In genomic region chr20:2005831-2006426, GRCh38 we compare ENCODE assay signal across 1 cellular context.
TF ChIP-seq lines count a peak whose summit lies in the region.

No MANE protein-coding gene starts in this region.

TF ChIP-seq in HepG2, 621 proteins besides CTCF, POLR2A, EP300 and RAD21 (continued from another document and continues in another):
- TF ChIP-seq ATF3 (CRISPR knock-in tag; IDR thresholded peaks at IDR 0.05) (peak; percentile 88), TOE1 (CRISPR knock-in tag; IDR thresholded peaks at IDR 0.05) (peak; percentile 91), CERS6 (CRISPR knock-in tag; IDR thresholded peaks at IDR 0.05) (0 out of 2 replicates have a peak, but pooled peaks have one; percentile 66), JUN (CRISPR knock-in tag; IDR thresholded peaks at IDR 0.05) (0 out of 2 replicates have a peak, but pooled peaks have one; percentile 23), ZNF670 (CRISPR knock-in tag; IDR thresholded peaks at IDR 0.05; ENCODE audit: borderline replicate concordance) (peak; percentile 91), MNT (IDR thresholded peaks at IDR 0.05) (no peak), KAT8 (CRISPR knock-in tag; IDR thresholded peaks at IDR 0.05) (peak; percentile 88), ZNF17 (CRISPR knock-in tag; IDR thresholded peaks at IDR 0.05) (no peak), SNAPC2 (CRISPR knock-in tag; IDR thresholded peaks at IDR 0.05) (peak; percentile 97), PTBP1 (IDR thresholded peaks at IDR 0.05; ENCODE audit: low read depth, low read length, poor library complexity, severe bottlenecking) (no peak), SOX13 (IDR thresholded peaks at IDR 0.05) (no peak), SOX13 (CRISPR knock-in tag; conservative IDR thresholded peaks at IDR 0.05 in 1 of 2, IDR thresholded peaks at IDR 0.05 in 1 of 2) (peak in 1 of 2 experiments; percentile 87; a peak in 2 of 4 replicates), CREB1 (IDR thresholded peaks at IDR 0.05) (no peak), CREB1 (CRISPR knock-in tag; IDR thresholded peaks at IDR 0.05) (no peak), SIX4 (CRISPR knock-in tag; IDR thresholded peaks at IDR 0.05) (peak; percentile 95), CBX5 (CRISPR knock-in tag; IDR thresholded peaks at IDR 0.05; ENCODE audit: borderline replicate concordance) (peak; percentile 94), KLF6 (CRISPR knock-in tag; IDR thresholded peaks at IDR 0.05) (peak; percentile 100), ZNF564 (CRISPR knock-in tag; IDR thresholded peaks at IDR 0.05) (peak; percentile 91), XBP1 (CRISPR knock-in tag; IDR thresholded peaks at IDR 0.05) (peak; percentile 98), ZNF264 (CRISPR knock-in tag; IDR thresholded peaks at IDR 0.05) (peak; percentile 96), IRF2 (CRISPR knock-in tag; IDR thresholded peaks at IDR 0.05) (peak; percentile 95), POGZ (CRISPR knock-in tag; IDR thresholded peaks at IDR 0.05) (peak; percentile 52; the same call in 1 of the 2 replicates), ZNF350 (CRISPR knock-in tag; IDR thresholded peaks at IDR 0.05; ENCODE audit: borderline replicate concordance, low read depth) (peak; percentile 87), THAP7 (CRISPR knock-in tag; IDR thresholded peaks at IDR 0.05) (peak; percentile 90), HOXA3 (CRISPR knock-in tag; IDR thresholded peaks at IDR 0.05) (peak; percentile 85; the same call in 1 of the 2 replicates), ZNF746 (CRISPR knock-in tag; IDR thresholded peaks at IDR 0.05) (peak; percentile 85; the same call in 1 of the 2 replicates), CEBPB (IDR thresholded peaks at IDR 0.05; ENCODE audit: borderline replicate concordance, low read depth, low read length) (no peak), NONO (IDR thresholded peaks at IDR 0.05) (no peak), NONO (CRISPR knock-in tag; conservative IDR thresholded peaks at IDR 0.05) (peak; percentile 51; the same call in 1 of the 2 replicates), ATRX (CRISPR knock-in tag; IDR thresholded peaks at IDR 0.05; ENCODE audit: borderline replicate concordance) (no peak), TAF15 (IDR thresholded peaks at IDR 0.05; ENCODE audit: low read depth, low read length, poor library complexity, severe bottlenecking) (no peak), ZNF263 (CRISPR knock-in tag; IDR thresholded peaks at IDR 0.05) (peak; percentile 87), ZNF260 (CRISPR knock-in tag; IDR thresholded peaks at IDR 0.05; ENCODE audit: borderline replicate concordance, low read depth) (no peak), KDM6A (CRISPR knock-in tag; IDR thresholded peaks at IDR 0.05; ENCODE audit: low read depth) (0 out of 2 replicates have a peak, but pooled peaks have one; percentile 52), RFXANK (CRISPR knock-in tag; IDR thresholded peaks at IDR 0.05) (peak; percentile 95), TRIM24 (CRISPR knock-in tag; IDR thresholded peaks at IDR 0.05) (no peak), TCF7 (IDR thresholded peaks at IDR 0.05; ENCODE audit: low read depth) (no peak), ZNF75D (CRISPR knock-in tag; IDR thresholded peaks at IDR 0.05; ENCODE audit: borderline replicate concordance) (peak; percentile 95), RARG (CRISPR knock-in tag; IDR thresholded peaks at IDR 0.05; ENCODE audit: low read depth) (peak; percentile 97), TMF1 (CRISPR knock-in tag; IDR thresholded peaks at IDR 0.05; ENCODE audit: low read depth) (peak; percentile 99), TGIF2 (CRISPR knock-in tag; IDR thresholded peaks at IDR 0.05) (peak; percentile 100), MTA1 (CRISPR knock-in tag; IDR thresholded peaks at IDR 0.05; ENCODE audit: borderline replicate concordance) (no peak), TBX2 (CRISPR knock-in tag; IDR thresholded peaks at IDR 0.05; ENCODE audit: borderline replicate concordance) (peak; percentile 90), ESRRA (CRISPR knock-in tag; IDR thresholded peaks at IDR 0.05; ENCODE audit: low read depth) (peak; percentile 85), PCBP2 (optimal IDR thresholded peaks at IDR 0.05; ENCODE audit: low read depth, low read length, poor library complexity, severe bottlenecking) (no peak), ZHX1 (CRISPR knock-in tag; IDR thresholded peaks at IDR 0.05; ENCODE audit: low read depth) (peak; percentile 93), PHF5A (CRISPR knock-in tag; IDR thresholded peaks at IDR 0.05; ENCODE audit: low read depth, unreplicated experiment) (no peak)
- TF ChIP-seq, protein P1, sequence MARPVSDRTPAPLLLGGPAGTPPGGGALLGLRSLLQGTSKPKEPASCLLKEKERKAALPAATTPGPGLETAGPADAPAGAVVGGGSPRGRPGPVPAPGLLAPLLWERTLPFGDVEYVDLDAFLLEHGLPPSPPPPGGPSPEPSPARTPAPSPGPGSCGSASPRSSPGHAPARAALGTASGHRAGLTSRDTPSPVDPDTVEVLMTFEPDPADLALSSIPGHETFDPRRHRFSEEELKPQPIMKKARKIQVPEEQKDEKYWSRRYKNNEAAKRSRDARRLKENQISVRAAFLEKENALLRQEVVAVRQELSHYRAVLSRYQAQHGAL (CRISPR knock-in tag; IDR thresholded peaks at IDR 0.05; ENCODE audit: not compliant biosample characterization), result peak; percentile 97
- TF ChIP-seq, protein P2, sequence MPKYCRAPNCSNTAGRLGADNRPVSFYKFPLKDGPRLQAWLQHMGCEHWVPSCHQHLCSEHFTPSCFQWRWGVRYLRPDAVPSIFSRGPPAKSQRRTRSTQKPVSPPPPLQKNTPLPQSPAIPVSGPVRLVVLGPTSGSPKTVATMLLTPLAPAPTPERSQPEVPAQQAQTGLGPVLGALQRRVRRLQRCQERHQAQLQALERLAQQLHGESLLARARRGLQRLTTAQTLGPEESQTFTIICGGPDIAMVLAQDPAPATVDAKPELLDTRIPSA (CRISPR knock-in tag; IDR thresholded peaks at IDR 0.05; ENCODE audit: borderline replicate concordance), result no peak
- TF ChIP-seq, protein P3, sequence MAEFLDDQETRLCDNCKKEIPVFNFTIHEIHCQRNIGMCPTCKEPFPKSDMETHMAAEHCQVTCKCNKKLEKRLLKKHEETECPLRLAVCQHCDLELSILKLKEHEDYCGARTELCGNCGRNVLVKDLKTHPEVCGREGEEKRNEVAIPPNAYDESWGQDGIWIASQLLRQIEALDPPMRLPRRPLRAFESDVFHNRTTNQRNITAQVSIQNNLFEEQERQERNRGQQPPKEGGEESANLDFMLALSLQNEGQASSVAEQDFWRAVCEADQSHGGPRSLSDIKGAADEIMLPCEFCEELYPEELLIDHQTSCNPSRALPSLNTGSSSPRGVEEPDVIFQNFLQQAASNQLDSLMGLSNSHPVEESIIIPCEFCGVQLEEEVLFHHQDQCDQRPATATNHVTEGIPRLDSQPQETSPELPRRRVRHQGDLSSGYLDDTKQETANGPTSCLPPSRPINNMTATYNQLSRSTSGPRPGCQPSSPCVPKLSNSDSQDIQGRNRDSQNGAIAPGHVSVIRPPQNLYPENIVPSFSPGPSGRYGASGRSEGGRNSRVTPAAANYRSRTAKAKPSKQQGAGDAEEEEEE (CRISPR knock-in tag; IDR thresholded peaks at IDR 0.05; ENCODE audit: borderline replicate concordance), result peak; percentile 95; the same call in 1 of the 2 replicates
- TF ChIP-seq, protein P4, sequence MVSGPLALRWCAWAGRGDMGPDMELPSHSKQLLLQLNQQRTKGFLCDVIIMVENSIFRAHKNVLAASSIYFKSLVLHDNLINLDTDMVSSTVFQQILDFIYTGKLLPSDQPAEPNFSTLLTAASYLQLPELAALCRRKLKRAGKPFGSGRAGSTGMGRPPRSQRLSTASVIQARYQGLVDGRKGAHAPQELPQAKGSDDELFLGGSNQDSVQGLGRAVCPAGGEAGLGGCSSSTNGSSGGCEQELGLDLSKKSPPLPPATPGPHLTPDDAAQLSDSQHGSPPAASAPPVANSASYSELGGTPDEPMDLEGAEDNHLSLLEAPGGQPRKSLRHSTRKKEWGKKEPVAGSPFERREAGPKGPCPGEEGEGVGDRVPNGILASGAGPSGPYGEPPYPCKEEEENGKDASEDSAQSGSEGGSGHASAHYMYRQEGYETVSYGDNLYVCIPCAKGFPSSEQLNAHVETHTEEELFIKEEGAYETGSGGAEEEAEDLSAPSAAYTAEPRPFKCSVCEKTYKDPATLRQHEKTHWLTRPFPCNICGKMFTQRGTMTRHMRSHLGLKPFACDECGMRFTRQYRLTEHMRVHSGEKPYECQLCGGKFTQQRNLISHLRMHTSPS (CRISPR knock-in tag; IDR thresholded peaks at IDR 0.05; ENCODE audit: low read depth), result peak; percentile 62; the same call in 1 of the 2 replicates
- TF ChIP-seq, protein P5, sequence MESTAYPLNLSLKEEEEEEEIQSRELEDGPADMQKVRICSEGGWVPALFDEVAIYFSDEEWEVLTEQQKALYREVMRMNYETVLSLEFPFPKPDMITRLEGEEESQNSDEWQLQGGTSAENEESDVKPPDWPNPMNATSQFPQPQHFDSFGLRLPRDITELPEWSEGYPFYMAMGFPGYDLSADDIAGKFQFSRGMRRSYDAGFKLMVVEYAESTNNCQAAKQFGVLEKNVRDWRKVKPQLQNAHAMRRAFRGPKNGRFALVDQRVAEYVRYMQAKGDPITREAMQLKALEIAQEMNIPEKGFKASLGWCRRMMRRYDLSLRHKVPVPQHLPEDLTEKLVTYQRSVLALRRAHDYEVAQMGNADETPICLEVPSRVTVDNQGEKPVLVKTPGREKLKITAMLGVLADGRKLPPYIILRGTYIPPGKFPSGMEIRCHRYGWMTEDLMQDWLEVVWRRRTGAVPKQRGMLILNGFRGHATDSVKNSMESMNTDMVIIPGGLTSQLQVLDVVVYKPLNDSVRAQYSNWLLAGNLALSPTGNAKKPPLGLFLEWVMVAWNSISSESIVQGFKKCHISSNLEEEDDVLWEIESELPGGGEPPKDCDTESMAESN (CRISPR knock-in tag; conservative IDR thresholded peaks at IDR 0.05), result peak; percentile 99
